9 cellular contexts compared by ENCODE assay signal in the genomic region with DNA sequence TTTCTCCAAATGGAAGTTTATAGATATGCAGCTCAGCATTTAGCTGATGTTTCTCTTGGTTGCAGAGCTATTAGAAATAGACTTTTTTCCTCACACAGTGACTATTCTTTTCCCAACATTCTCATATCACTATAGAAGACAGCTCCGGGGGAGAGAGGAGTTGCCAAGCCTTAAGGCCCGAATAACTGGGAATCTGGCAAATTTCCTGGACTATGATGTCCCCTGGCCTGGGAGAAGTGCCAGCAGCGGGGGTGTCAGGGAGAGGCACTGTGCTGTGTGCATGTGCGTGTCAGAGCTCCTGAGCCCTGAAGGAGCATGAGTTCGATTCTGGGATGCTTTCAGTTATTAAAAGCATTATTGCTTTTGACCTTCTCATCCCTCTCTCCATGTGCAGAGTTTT.
DNase-seq lines count a peak whose midpoint lies in the region; ATAC-seq and TF ChIP-seq lines count a peak whose summit lies in the region.
"Had no signal": no experiment of that assay in that cellular context is flagged by ENCODE, and none has a peak within 500 bp of the region (broad histone marks: within the 10 kb centered on the region; RNA-seq: fewer than 3 reads in every experiment).

No MANE protein-coding gene starts in this region.

- H3K36me3 ChIP-seq in PC-9 (ENCODE audit: low read depth) (no peaks in the 10 kb centered on the region), ovary (no peaks in the 10 kb centered on the region)

- no peak overlapping the region for H2AFZ ChIP-seq in PC-9

- CTCF ChIA-PET in PC-9 (lab: Charles Lee): interaction anchor here (0.6 to 0.9 kb wide), 3 partner anchors 16 to 455 kb away, joined by 4 read pairs; no protein-coding TSS in a partner anchor

- no peak for TF ChIP-seq POLR2A in ovary (IDR thresholded peaks at IDR 0.05)

- 0 out of 2 replicates have a peak, but pooled peaks cover 16% of the 10 kb centered on the region for H3K79me2 ChIP-seq in PC-9 (ENCODE audit: low read depth)

- POLR2A ChIA-PET in PC-9 (lab: Charles Lee; ENCODE audit: unreplicated experiment): interaction anchor here (0.6 kb wide), 2 partner anchors 24 to 993 kb away, joined by 4 to 6 read pairs; no protein-coding TSS in a partner anchor

- no peaks in the 10 kb centered on the region for H3K9me3 ChIP-seq in PC-9 (ENCODE audit: insufficient read depth, low read depth)
- H3K9me3 ChIP-seq in ovary: no peaks in the 10 kb centered on the region

- peaks cover 29% of the 10 kb centered on the region for H3F3A ChIP-seq in PC-9 (ENCODE audit: insufficient read depth, low read depth)

- no peak for TF ChIP-seq EP300 in ovary (IDR thresholded peaks at IDR 0.05)

- H3K9me2 ChIP-seq in PC-9 (ENCODE audit: insufficient read depth): no peaks in the 10 kb centered on the region

- DNase-seq in COR-L47 (lab: John Stamatoyannopoulos, UW) (peak; percentile 86), PC-9 (no peak), fibroblast of villous mesenchyme (ENCODE audit: low read depth) (peak; percentile 51), ovary (peak; percentile 58 to 82 (median 73)), COLO829 (ENCODE audit: low spot score) (no peak), DMS153 treated with DMSO at 0.1 percent for 48 hours (lab: John Stamatoyannopoulos, UW; ENCODE audit: unreplicated experiment) (no peak), activated gamma-delta T cell treated with Interleukin-2 at 50 U/mL for 16 hours (no peak)
- DNase-seq: activated T-cell treated with anti-CD3 and anti-CD28 coated beads, Interleukin-2, amount 50 U/mL, for 72 hours had no signal

- intact Hi-C loops in PC-9 (cut with micrococcal nuclease; ENCODE audit: unreplicated experiment) (no loop called here), ovary (cut with DNase I) (no loop called here)

- H3K4me1 ChIP-seq in PC-9 (replicated peaks; ENCODE audit: insufficient read depth) (peaks cover 65% of the 10 kb centered on the region), ovary (ENCODE audit: insufficient read depth) (peaks cover 5% of the 10 kb centered on the region)

- H3K4me3 ChIP-seq in PC-9 (no peak overlapping the region), fibroblast of villous mesenchyme (ENCODE audit: low read depth, low read length) (no peak overlapping the region), ovary (no peak overlapping the region)

- WGBS in ovary, 3 donors: 3% methylated on average over 5 of the region's 5 CpGs

- H3K27me3 ChIP-seq in PC-9 (ENCODE audit: insufficient read depth, low read depth) (no peaks in the 10 kb centered on the region), ovary (no peaks in the 10 kb centered on the region)

- H3K4me2 ChIP-seq in PC-9: peak overlapping the region; percentile 13; the same call in 1 of the 2 replicates

- ATAC-seq in HG03457 (IDR thresholded peaks at IDR 0.05; ENCODE audit: unreplicated experiment): no peak
- ATAC-seq: activated T-cell treated with anti-CD3 and anti-CD28 coated beads, Interleukin-2, amount 50 U/mL, for 72 hours had no signal

- TF ChIP-seq CTCF in PC-9 (conservative IDR thresholded peaks at IDR 0.05) (no peak), fibroblast of villous mesenchyme (IDR thresholded peaks at IDR 0.05; ENCODE audit: insufficient read depth, low read depth, low read length) (no peak), ovary (IDR thresholded peaks at IDR 0.05) (no peak)

- no TSS peak for BruUV-seq in PC-9 (replicated peaks; lab: Mats Ljungman, UMichigan)

- H3K27ac ChIP-seq in PC-9: no peak overlapping the region
- H3K27ac ChIP-seq in ovary: peak overlapping the region in 1 of 2 donors; percentile 46

- H4K20me1 ChIP-seq in PC-9 (ENCODE audit: insufficient read depth): peaks cover 8% of the 10 kb centered on the region; the same call in 1 of the 2 replicates

Comparison
In these comparisons a context has a peak if more than half of its experiments do, and no peak if none do; other contexts are left out.
1. DNase-seq: peak in COR-L47 (single experiment), fibroblast of villous mesenchyme (single experiment) and ovary (5 of 5); none in PC-9 (0 of 2), COLO829 (single experiment), DMS153 treated with DMSO at 0.1 percent for 48 hours (single experiment) and activated gamma-delta T cell treated with Interleukin-2 at 50 U/mL for 16 hours (single experiment).